Comparison of ENCODE assay signal across 10 cellular contexts in the genomic region with DNA sequence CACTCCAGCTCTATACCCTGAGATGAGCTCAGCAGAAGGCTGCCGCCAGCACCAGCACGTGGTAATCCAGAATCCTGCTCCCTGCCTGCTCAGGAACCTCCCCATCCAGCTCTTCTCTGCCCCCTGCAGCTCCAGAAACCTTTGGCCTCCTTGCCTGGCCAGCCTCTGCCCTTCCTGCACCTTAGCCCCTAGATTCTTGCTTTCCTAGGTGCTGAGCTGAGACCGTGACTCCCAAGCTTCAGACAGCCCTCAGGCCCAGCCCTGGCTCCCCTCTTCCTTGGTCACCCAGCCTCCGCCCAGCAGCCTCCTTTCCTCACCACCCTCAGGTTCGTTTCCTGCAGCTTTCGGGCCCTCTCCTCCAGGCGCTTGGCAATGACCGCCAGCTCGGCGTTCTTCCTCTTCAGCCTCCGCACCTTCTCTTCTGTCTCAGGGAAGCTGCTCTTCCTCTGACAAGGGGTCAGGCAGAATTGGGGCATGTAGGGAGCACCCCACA. TPM values are rescaled to one million over a fixed set of nuclear protein-coding genes. Genes with fewer than 3 reads are reported as not detected.
DNase-seq lines count a peak whose midpoint lies in the region; ATAC-seq lines count a peak whose summit lies in the region.
"Had no signal": no experiment of that assay in that cellular context is flagged by ENCODE, and none has a peak within 500 bp of the region (broad histone marks: within the 10 kb centered on the region; RNA-seq: fewer than 3 reads in every experiment).

No MANE protein-coding gene starts in this region.

- peaks cover 10% of the 10 kb centered on the region for H3K36me3 Mint-ChIP-seq in activated naive CD4-positive, alpha-beta T cell treated with anti-CD3 and anti-CD28 coated beads, Interleukin-2, amount 50 U/mL, for 24 hours
- H3K36me3 Mint-ChIP-seq in stimulated activated naive B cell treated with anti-CD40 and anti-IgM and Interleukin-4, amounts not matched to agents 10 μg/mL and 1 μg/mL and 100 μg/mL, for 72 hours = peaks cover 29 to 40% of the 10 kb centered on the region in 2 donors

- peak overlapping the region; percentile 69 for H3K4me3 Mint-ChIP-seq in activated naive CD4-positive, alpha-beta T cell treated with anti-CD3 and anti-CD28 coated beads, Interleukin-2, amount 50 U/mL, for 24 hours
- peak overlapping the region; percentile 40 to 100 for H3K4me3 Mint-ChIP-seq in stimulated activated naive B cell treated with anti-CD40 and anti-IgM and Interleukin-4, amounts not matched to agents 10 μg/mL and 1 μg/mL and 100 μg/mL, for 72 hours

- peak overlapping the region; percentile 15 for H3K27ac Mint-ChIP-seq in activated naive CD4-positive, alpha-beta T cell treated with anti-CD3 and anti-CD28 coated beads, Interleukin-2, amount 50 U/mL, for 24 hours
- peak overlapping the region; percentile 100 for H3K27ac Mint-ChIP-seq in stimulated activated naive B cell treated with anti-CD40 and anti-IgM and Interleukin-4, amounts not matched to agents 10 μg/mL and 1 μg/mL and 100 μg/mL, for 72 hours

- no peak for DNase-seq in activated naive CD4-positive, alpha-beta T cell (lab: John Stamatoyannopoulos, UW)
- DNase-seq in NCI-H82 treated with DMSO at 0.1 percent for 48 hours (lab: John Stamatoyannopoulos, UW; ENCODE audit: unreplicated experiment) (peak; percentile 40), cerebellum (ENCODE audit: low spot score) (peak; percentile 41), NCI-H1092 treated with DMSO at 0.1 percent for 48 hours (lab: John Stamatoyannopoulos, UW) (no peak), retina (no peak)
- DNase-seq in stimulated activated naive B cell treated with anti-CD40 and anti-IgM and Interleukin-4, amounts not matched to agents 10 μg/mL and 1 μg/mL and 100 μg/mL, for 72 hours = peak; percentile 29
- DNase-seq: testis had no signal

- H3K9me3 Mint-ChIP-seq in activated naive CD4-positive, alpha-beta T cell treated with anti-CD3 and anti-CD28 coated beads, Interleukin-2, amount 50 U/mL, for 24 hours = no peaks in the 10 kb centered on the region
- no peaks in the 10 kb centered on the region for H3K9me3 Mint-ChIP-seq in stimulated activated naive B cell treated with anti-CD40 and anti-IgM and Interleukin-4, amounts not matched to agents 10 μg/mL and 1 μg/mL and 100 μg/mL, for 72 hours

- ATAC-seq in stimulated activated naive B cell treated with anti-CD40 and anti-IgM and Interleukin-4, amounts not matched to agents 10 μg/mL and 1 μg/mL and 100 μg/mL, for 72 hours (replicated peaks) = no peak
- ATAC-seq in GM18858 (IDR thresholded peaks at IDR 0.05; ENCODE audit: unreplicated experiment) = no peak
- ATAC-seq: heart left ventricle had no signal

- no peaks in the 10 kb centered on the region for H3K27me3 Mint-ChIP-seq in activated naive CD4-positive, alpha-beta T cell treated with anti-CD3 and anti-CD28 coated beads, Interleukin-2, amount 50 U/mL, for 24 hours
- H3K27me3 Mint-ChIP-seq in stimulated activated naive B cell treated with anti-CD40 and anti-IgM and Interleukin-4, amounts not matched to agents 10 μg/mL and 1 μg/mL and 100 μg/mL, for 72 hours = peaks cover 2 to 26% of the 10 kb centered on the region in 2 donors

- peaks cover 38% of the 10 kb centered on the region for H3K4me1 Mint-ChIP-seq in activated naive CD4-positive, alpha-beta T cell treated with anti-CD3 and anti-CD28 coated beads, Interleukin-2, amount 50 U/mL, for 24 hours
- H3K4me1 Mint-ChIP-seq in stimulated activated naive B cell treated with anti-CD40 and anti-IgM and Interleukin-4, amounts not matched to agents 10 μg/mL and 1 μg/mL and 100 μg/mL, for 72 hours = peaks cover 51 to 61% of the 10 kb centered on the region in 2 donors

RNA-seq across cellular contexts. Expression of gene TSPOAP1, which starts 2.6 kb away (rescaled TPM):
- total RNA-seq in cerebellum = 54.2 TPM

RNA-seq across cellular contexts. Expression of gene SUPT4H1, which starts 26.0 kb away (rescaled TPM):
- 26.7 TPM for total RNA-seq in cerebellum

RNA-seq across cellular contexts. Expression of gene MPO, which starts 45.3 kb away (rescaled TPM):
- total RNA-seq in cerebellum = 2.7 TPM

Comparison
In these comparisons a context has a peak if more than half of its experiments do, and no peak if none do; other contexts are left out.
1. DNase-seq: peak in NCI-H82 treated with DMSO at 0.1 percent for 48 hours (single experiment), cerebellum (single experiment) and stimulated activated naive B cell treated with anti-CD40 and anti-IgM and Interleukin-4, amounts not matched to agents 10 μg/mL and 1 μg/mL and 100 μg/mL, for 72 hours (single experiment); none in activated naive CD4-positive, alpha-beta T cell (0 of 4), NCI-H1092 treated with DMSO at 0.1 percent for 48 hours (single experiment) and retina (single experiment).